Comparison of ENCODE assay signal across 12 cellular contexts in the genomic region with DNA sequence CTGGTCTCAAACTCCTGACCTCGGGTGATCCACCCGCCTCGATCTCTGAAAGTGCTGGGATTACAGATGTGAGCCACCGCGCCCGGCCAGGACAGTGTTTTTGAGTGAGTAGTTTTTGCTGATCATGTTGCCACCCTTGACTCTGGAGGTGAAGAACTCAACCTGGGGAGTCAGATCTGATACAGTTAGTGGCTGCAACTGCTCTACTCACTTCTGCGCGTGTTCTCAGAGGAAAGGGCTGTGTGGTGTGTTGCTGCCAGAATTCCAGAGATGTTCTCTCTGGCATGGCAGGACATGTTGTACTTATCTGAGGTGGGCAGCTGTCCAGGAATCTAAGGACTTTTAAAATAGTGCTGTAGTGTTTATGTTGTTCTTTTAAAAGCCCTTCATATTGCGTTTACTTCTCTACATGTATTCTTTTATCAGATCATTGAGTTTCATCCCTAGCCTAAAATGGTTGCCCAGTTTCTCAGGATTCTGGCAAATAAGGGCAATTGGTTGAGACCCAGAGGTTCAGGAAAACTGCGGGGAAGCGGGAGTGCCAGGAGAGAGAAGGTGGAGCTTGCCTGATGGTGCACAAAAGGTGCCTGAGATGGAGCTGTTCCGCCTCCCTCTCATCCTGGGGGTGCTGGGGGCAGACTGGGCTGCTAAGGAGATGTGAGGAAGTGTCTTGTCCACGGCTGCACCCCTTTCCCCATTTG.
DNase-seq lines count a peak whose midpoint lies in the region; ATAC-seq and TF ChIP-seq lines count a peak whose summit lies in the region.
"Had no signal": no experiment of that assay in that cellular context is flagged by ENCODE, and none has a peak within 500 bp of the region (broad histone marks: within the 10 kb centered on the region; RNA-seq: fewer than 3 reads in every experiment).

No MANE protein-coding gene starts in this region.

- TF ChIP-seq CTCF in upper lobe of right lung (IDR thresholded peaks at IDR 0.05): no peak

- no peak overlapping the region for H3K4me3 ChIP-seq in upper lobe of right lung
- H3K4me3 ChIP-seq: pancreas had no signal

- no peaks in the 10 kb centered on the region for H3K27me3 Mint-ChIP-seq in activated T-helper 1 cell treated with anti-CD3 and anti-CD28 coated beads, Interleukin-12 subunit alpha, Interleukin-12 subunit beta, Interleukin-2, Interleukin-4 antibody, amounts not matched to agents 30 ng/mL and 10 ng/mL and 1 ng/mL, durations not matched to agents 14 hours and 24 hours and 36 hours (ENCODE audit: insufficient read depth)
- H3K27me3 Mint-ChIP-seq: activated naive CD4-positive, alpha-beta T cell treated with anti-CD3 and anti-CD28 coated beads, Interleukin-2, amount 10 ng/mL, durations not matched to agents 7 days and 5 days had no signal

- H3K4me3 Mint-ChIP-seq in activated T-helper 1 cell treated with anti-CD3 and anti-CD28 coated beads, Interleukin-12 subunit alpha, Interleukin-12 subunit beta, Interleukin-2, Interleukin-4 antibody, amounts not matched to agents 30 ng/mL and 10 ng/mL and 1 ng/mL, durations not matched to agents 14 hours and 24 hours and 36 hours: no peak overlapping the region
- H3K4me3 Mint-ChIP-seq: activated naive CD4-positive, alpha-beta T cell treated with anti-CD3 and anti-CD28 coated beads, Interleukin-2, amount 10 ng/mL, durations not matched to agents 7 days and 5 days had no signal

- H3K27ac Mint-ChIP-seq in activated T-helper 1 cell treated with anti-CD3 and anti-CD28 coated beads, Interleukin-12 subunit alpha, Interleukin-12 subunit beta, Interleukin-2, Interleukin-4 antibody, amounts not matched to agents 30 ng/mL and 10 ng/mL and 1 ng/mL, durations not matched to agents 14 hours and 24 hours and 36 hours: no peak overlapping the region
- H3K27ac Mint-ChIP-seq: activated naive CD4-positive, alpha-beta T cell treated with anti-CD3 and anti-CD28 coated beads, Interleukin-2, amount 10 ng/mL, durations not matched to agents 7 days and 5 days had no signal

- intact Hi-C loops in upper lobe of right lung (cut with DNase I): no loop called here
- intact Hi-C loops in activated T-helper 1 cell treated with anti-CD3 and anti-CD28 coated beads, Interleukin-12 subunit alpha, Interleukin-12 subunit beta, Interleukin-2, Interleukin-4 antibody, amounts not matched to agents 30 ng/mL and 10 ng/mL and 1 ng/mL, durations not matched to agents 14 hours and 24 hours and 36 hours (cut with micrococcal nuclease): no loop called here

- peak overlapping the region; percentile 67 for H3K27ac ChIP-seq in upper lobe of right lung
- H3K27ac ChIP-seq: 22Rv1, pancreas had no signal

- peak; percentile 47 for ATAC-seq in upper lobe of right lung
- ATAC-seq: pancreas had no signal

- no peaks in the 10 kb centered on the region for H3K36me3 ChIP-seq in upper lobe of right lung
- H3K36me3 ChIP-seq: pancreas had no signal

- no peaks in the 10 kb centered on the region for H3K27me3 ChIP-seq in upper lobe of right lung
- H3K27me3 ChIP-seq: pancreas had no signal

- peaks cover 6% of the 10 kb centered on the region for H3K36me3 Mint-ChIP-seq in activated T-helper 1 cell treated with anti-CD3 and anti-CD28 coated beads, Interleukin-12 subunit alpha, Interleukin-12 subunit beta, Interleukin-2, Interleukin-4 antibody, amounts not matched to agents 30 ng/mL and 10 ng/mL and 1 ng/mL, durations not matched to agents 14 hours and 24 hours and 36 hours (ENCODE audit: low read depth)

- H3K9me3 ChIP-seq in upper lobe of right lung: no peaks in the 10 kb centered on the region
- H3K9me3 ChIP-seq: pancreas had no signal

- peaks cover 53% of the 10 kb centered on the region for H3K4me1 ChIP-seq in upper lobe of right lung

- peaks cover 11% of the 10 kb centered on the region for H3K4me1 Mint-ChIP-seq in activated T-helper 1 cell treated with anti-CD3 and anti-CD28 coated beads, Interleukin-12 subunit alpha, Interleukin-12 subunit beta, Interleukin-2, Interleukin-4 antibody, amounts not matched to agents 30 ng/mL and 10 ng/mL and 1 ng/mL, durations not matched to agents 14 hours and 24 hours and 36 hours (ENCODE audit: low read depth)
- H3K4me1 Mint-ChIP-seq: activated naive CD4-positive, alpha-beta T cell treated with anti-CD3 and anti-CD28 coated beads, Interleukin-2, amount 10 ng/mL, durations not matched to agents 7 days and 5 days had no signal

- DNase-seq in DMS 273 (lab: John Stamatoyannopoulos, UW; ENCODE audit: unreplicated experiment): peak; percentile 39
- no peak for DNase-seq in DMS 273 treated with DMSO at 0.1 percent for 48 hours (lab: John Stamatoyannopoulos, UW)
- DNase-seq in fibroblast of gingiva (ENCODE audit: low read depth): peak; percentile 91
- peak; percentile 45 for DNase-seq in myocyte (ENCODE audit: low read depth)
- DNase-seq in upper lobe of right lung: no peak
- no peak for DNase-seq in cortex of kidney (lab: John Stamatoyannopoulos, UW)
- no peak for DNase-seq in stimulated activated naive CD4-positive, alpha-beta T cell treated with Interleukin-2 at 50 U/mL for 16 hours (lab: John Stamatoyannopoulos, UW)
- DNase-seq in activated T-helper 1 cell treated with anti-CD3 and anti-CD28 coated beads, Interleukin-12 subunit alpha, Interleukin-12 subunit beta, Interleukin-2, Interleukin-4 antibody, amounts not matched to agents 30 ng/mL and 10 ng/mL and 1 ng/mL, durations not matched to agents 14 hours and 24 hours and 36 hours (ENCODE audit: low spot score): no peak
- DNase-seq: activated naive CD4-positive, alpha-beta T cell treated with anti-CD3 and anti-CD28 coated beads, Interleukin-2, amount 10 ng/mL, durations not matched to agents 7 days and 5 days; MM.1S; pancreas had no signal

- H3K9me3 Mint-ChIP-seq in activated T-helper 1 cell treated with anti-CD3 and anti-CD28 coated beads, Interleukin-12 subunit alpha, Interleukin-12 subunit beta, Interleukin-2, Interleukin-4 antibody, amounts not matched to agents 30 ng/mL and 10 ng/mL and 1 ng/mL, durations not matched to agents 14 hours and 24 hours and 36 hours: no peaks in the 10 kb centered on the region
- H3K9me3 Mint-ChIP-seq: activated naive CD4-positive, alpha-beta T cell treated with anti-CD3 and anti-CD28 coated beads, Interleukin-2, amount 10 ng/mL, durations not matched to agents 7 days and 5 days had no signal

Comparison
In these comparisons a context has a peak if more than half of its experiments do, and no peak if none do; other contexts are left out.
1. DNase-seq: peak in DMS 273 (single experiment), fibroblast of gingiva (single experiment) and myocyte (single experiment); none in DMS 273 treated with DMSO at 0.1 percent for 48 hours (single experiment), upper lobe of right lung (single experiment), cortex of kidney (single experiment), stimulated activated naive CD4-positive, alpha-beta T cell treated with Interleukin-2 at 50 U/mL for 16 hours (single experiment) and activated T-helper 1 cell treated with anti-CD3 and anti-CD28 coated beads, Interleukin-12 subunit alpha, Interleukin-12 subunit beta, Interleukin-2, Interleukin-4 antibody, amounts not matched to agents 30 ng/mL and 10 ng/mL and 1 ng/mL, durations not matched to agents 14 hours and 24 hours and 36 hours (single experiment).